3 cellular contexts compared by ENCODE assay signal in the genomic region with DNA sequence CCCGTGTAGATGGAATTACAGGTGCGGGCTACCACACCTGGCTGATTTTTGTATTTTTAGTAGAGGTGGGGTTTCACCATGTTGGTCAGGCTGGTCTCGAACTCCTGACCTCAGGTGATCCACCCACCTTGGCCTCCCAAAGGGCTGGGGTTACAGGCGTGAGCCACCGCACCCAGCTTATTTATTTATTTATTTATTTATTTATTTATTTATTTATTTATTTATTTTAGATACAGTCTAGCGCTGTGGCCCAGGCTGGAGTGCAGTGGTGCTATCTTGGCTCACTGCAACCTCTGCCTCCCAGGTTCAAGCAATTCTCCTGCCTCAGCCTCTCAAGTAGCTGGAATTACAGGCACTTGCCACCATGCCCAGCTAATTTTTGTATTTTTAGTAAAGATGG. TPM values are rescaled to one million over a fixed set of nuclear protein-coding genes. Genes with fewer than 3 reads are reported as not detected.
"Had no signal": no experiment of that assay in that cellular context is flagged by ENCODE, and none has a peak within 500 bp of the region (broad histone marks: within the 10 kb centered on the region; RNA-seq: fewer than 3 reads in every experiment).

No MANE protein-coding gene starts in this region.

RNA-seq across cellular contexts. Expression of gene ANKRD61, which starts 51.9 kb away (rescaled TPM):
- total RNA-seq: HT-29, K562 had no signal
- polyA plus RNA-seq: HepG2 had no signal
